14 cellular contexts compared by ENCODE assay signal in genomic region chr2:63614448-63614968, GRCh38.
DNase-seq lines count a peak whose midpoint lies in the region; ATAC-seq lines count a peak whose summit lies in the region.
"Had no signal": no experiment of that assay in that cellular context is flagged by ENCODE, and none has a peak within 500 bp of the region (broad histone marks: within the 10 kb centered on the region; RNA-seq: fewer than 3 reads in every experiment).

No MANE protein-coding gene starts in this region.

- H3K36me3 ChIP-seq in iPS-18a (ENCODE audit: control insufficient read depth, low read depth, low read length): no peaks in the 10 kb centered on the region
- H3K36me3 ChIP-seq: thoracic aorta had no signal

- ATAC-seq in HG03139 (IDR thresholded peaks at IDR 0.05; ENCODE audit: unreplicated experiment): no peak

- H3K27ac ChIP-seq in iPS-18a (ENCODE audit: low read length): peak overlapping the region; percentile 75
- H3K27ac ChIP-seq: 22Rv1, thoracic aorta had no signal

- H3K4me1 ChIP-seq in iPS-18a (ENCODE audit: control insufficient read depth, low read depth, low read length): peaks cover 75% of the 10 kb centered on the region

- H3K9me3 ChIP-seq in iPS-18a (ENCODE audit: control insufficient read depth, low read depth, low read length): no peaks in the 10 kb centered on the region
- H3K9me3 ChIP-seq: thoracic aorta had no signal

- H3K4me3 ChIP-seq in iPS-18a (ENCODE audit: low read length): peak overlapping the region; percentile 75
- H3K4me3 ChIP-seq: thoracic aorta had no signal

- no peaks in the 10 kb centered on the region for H3K27me3 ChIP-seq in iPS-18a (ENCODE audit: control insufficient read depth, insufficient read depth, low read length)

- peak overlapping the region; percentile 91 for H3K9ac ChIP-seq in iPS-18a (ENCODE audit: low read length)

- DNase-seq in SIG-M5 treated with dmso at 0.1 percent for 504 hours (lab: John Stamatoyannopoulos, UW; ENCODE audit: unreplicated experiment): peak; percentile 7
- DNase-seq in SIG-M5 (lab: John Stamatoyannopoulos, UW): no peak
- DNase-seq in astrocyte of the hippocampus (ENCODE audit: low read depth, low spot score): peak; percentile 77
- no peak for DNase-seq in putamen (ENCODE audit: low spot score)
- no peak for DNase-seq in NCI-H1436 treated with DMSO at 0.1 percent for 48 hours (lab: John Stamatoyannopoulos, UW)
- no peak for DNase-seq in stimulated activated CD4-positive, alpha-beta T cell treated with anti-CD3 and anti-CD28 coated beads, Interleukin-2, amount 100 ng/mL, for 24 hours
- DNase-seq: activated B cell treated with CpG ODN at 0.5 μM for 24 hours; activated effector memory CD4-positive, alpha-beta T cell treated with Interleukin-2 at 50 U/mL for 16 hours; NCI-H1105 treated with DMSO at 0.1 percent for 48 hours; stimulated activated CD4-positive, alpha-beta T cell treated with anti-CD3 and anti-CD28 coated beads, Interleukin-1b, Interleukin-23, amount 100 ng/mL, for 48 hours had no signal

Comparison
In these comparisons a context has a peak if more than half of its experiments do, and no peak if none do; other contexts are left out.
1. DNase-seq: peak in SIG-M5 treated with dmso at 0.1 percent for 504 hours (single experiment) and astrocyte of the hippocampus (single experiment); none in SIG-M5 (single experiment), putamen (single experiment), NCI-H1436 treated with DMSO at 0.1 percent for 48 hours (single experiment) and stimulated activated CD4-positive, alpha-beta T cell treated with anti-CD3 and anti-CD28 coated beads, Interleukin-2, amount 100 ng/mL, for 24 hours (0 of 2).